In the genomic region with DNA sequence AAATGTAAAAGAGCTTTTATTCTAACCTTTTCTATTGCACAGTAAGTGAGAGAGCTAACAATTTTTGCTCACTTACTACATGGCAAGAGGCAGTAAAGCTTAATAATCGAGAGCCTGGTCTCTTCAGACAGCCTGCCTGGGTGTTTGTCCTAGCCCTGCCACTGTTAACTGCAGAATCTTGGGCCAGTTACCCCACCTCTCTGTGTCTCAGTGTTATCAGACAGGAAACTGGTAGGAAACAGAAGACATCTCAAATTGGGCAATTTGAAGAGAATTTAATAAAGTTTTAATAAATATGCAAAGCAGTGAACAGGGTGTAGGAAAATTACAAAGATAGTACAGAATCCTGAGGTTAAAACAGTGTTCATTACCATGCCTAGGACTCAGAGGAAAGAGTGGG, we compare ENCODE assay signal across 20 cellular contexts. TPM values are rescaled to one million over a fixed set of nuclear protein-coding genes. Genes with fewer than 3 reads are reported as not detected.
"Had no signal": no experiment of that assay in that cellular context is flagged by ENCODE, and none has a peak within 500 bp of the region (broad histone marks: within the 10 kb centered on the region; RNA-seq: fewer than 3 reads in every experiment).

No MANE protein-coding gene starts in this region.

- H3K4me1 ChIP-seq: left ventricle myocardium inferior, prostate gland, stomach, upper lobe of right lung had no signal

- H3K27ac ChIP-seq: coronary artery, esophagus squamous epithelium, left ventricle myocardium inferior, prostate gland, skin epidermis, stomach, thoracic aorta, upper lobe of right lung had no signal

- DNase-seq: activated CD4-positive, CD25-positive, alpha-beta regulatory T cell treated with anti-CD3 and anti-CD28 coated beads, Interleukin-2, amount 50 U/mL, for 72 hours; activated naive CD4-positive, alpha-beta T cell treated with anti-CD3 and anti-CD28 coated beads, Interleukin-2, amount 50 U/mL, for 16 hours; activated T-cell treated with anti-CD3 and anti-CD28 coated beads for 4 hours; amniotic stem cell; esophagus squamous epithelium; glutamatergic neuron; hypothalamus; kidney; left ventricle myocardium inferior; occipital lobe; right cardiac atrium; stomach; T-helper 17 cell; upper lobe of right lung had no signal

- H3K27me3 ChIP-seq: esophagus squamous epithelium, stomach, upper lobe of right lung had no signal

- H3K36me3 ChIP-seq: esophagus squamous epithelium, left ventricle myocardium inferior, prostate gland, stomach, thoracic aorta, upper lobe of right lung had no signal

- H3K4me3 ChIP-seq: coronary artery, esophagus squamous epithelium, left ventricle myocardium inferior, prostate gland, skin epidermis, stomach, thoracic aorta, upper lobe of right lung had no signal

- ATAC-seq: activated T-helper 17 cell treated with anti-CD3 and anti-CD28 coated beads, Interleukin-2, amount 50 U/mL, for 72 hours; right cardiac atrium; T-helper 17 cell; upper lobe of right lung had no signal

- H3K9me3 ChIP-seq: esophagus squamous epithelium, left ventricle myocardium inferior, prostate gland, stomach, thoracic aorta, upper lobe of right lung had no signal

- FAIRE-seq: kidney had no signal

RNA-seq across cellular contexts. Expression of gene STAP1, which starts 13.4 kb away (rescaled TPM):
- total RNA-seq: fibroblast of villous mesenchyme, left ventricle myocardium inferior, occipital lobe, right cardiac atrium had no signal
- polyA plus RNA-seq: right cardiac atrium had no signal
